1 cellular context compared by ENCODE assay signal in genomic region chr10:113735913-113736312, GRCh38.
TF ChIP-seq lines count a peak whose summit lies in the region.

No MANE protein-coding gene starts in this region.

TF ChIP-seq in K562, 482 proteins besides CTCF, POLR2A, EP300 and RAD21 (continued from another document):
- TF ChIP-seq ARID3B (CRISPR knock-in tag; IDR thresholded peaks at IDR 0.05; ENCODE audit: borderline replicate concordance): no peak
- no peak for TF ChIP-seq BRCA1 (IDR thresholded peaks at IDR 0.05)
- no peak for TF ChIP-seq BRCA1 (CRISPR knock-in tag; IDR thresholded peaks at IDR 0.05)
